12 cellular contexts compared by ENCODE assay signal in genomic region chr2:235934059-235934896, GRCh38.
"Had no signal": no experiment of that assay in that cellular context is flagged by ENCODE, and none has a peak within 500 bp of the region (broad histone marks: within the 10 kb centered on the region; RNA-seq: fewer than 3 reads in every experiment).

No MANE protein-coding gene starts in this region.

- H3K9me3 Mint-ChIP-seq: activated T-helper 1 cell treated with anti-CD3 and anti-CD28 coated beads, Interleukin-12 subunit alpha, Interleukin-12 subunit beta, Interleukin-2, Interleukin-4 antibody, amounts not matched to agents 30 ng/mL and 10 ng/mL and 1 ng/mL, durations not matched to agents 14 hours and 24 hours and 36 hours; nephron had no signal

- H3K4me3 Mint-ChIP-seq: activated CD4-positive, alpha-beta T cell treated with anti-CD3 and anti-CD28 coated beads, Interleukin-2, amount 10 ng/mL, durations not matched to agents 7 days and 5 days; activated naive CD8-positive, alpha-beta T cell treated with anti-CD3 and anti-CD28 coated beads, Interleukin-2, amount 10 ng/mL, durations not matched to agents 7 days and 5 days; activated T-helper 1 cell treated with anti-CD3 and anti-CD28 coated beads, Interleukin-12 subunit alpha, Interleukin-12 subunit beta, Interleukin-2, Interleukin-4 antibody, amounts not matched to agents 30 ng/mL and 10 ng/mL and 1 ng/mL, durations not matched to agents 14 hours and 24 hours and 36 hours; nephron; T-cell had no signal

- H3K4me1 ChIP-seq: sigmoid colon had no signal

- H3K36me3 Mint-ChIP-seq: activated naive CD8-positive, alpha-beta T cell treated with anti-CD3 and anti-CD28 coated beads, Interleukin-2, amount 10 ng/mL, durations not matched to agents 7 days and 5 days; T-cell had no signal

- H3K27ac Mint-ChIP-seq: activated CD4-positive, alpha-beta T cell treated with anti-CD3 and anti-CD28 coated beads, Interleukin-2, amount 10 ng/mL, durations not matched to agents 7 days and 5 days; activated naive CD8-positive, alpha-beta T cell treated with anti-CD3 and anti-CD28 coated beads, Interleukin-2, amount 10 ng/mL, durations not matched to agents 7 days and 5 days; activated T-helper 1 cell treated with anti-CD3 and anti-CD28 coated beads, Interleukin-12 subunit alpha, Interleukin-12 subunit beta, Interleukin-2, Interleukin-4 antibody, amounts not matched to agents 30 ng/mL and 10 ng/mL and 1 ng/mL, durations not matched to agents 14 hours and 24 hours and 36 hours; nephron; T-cell had no signal

- ATAC-seq: T-cell had no signal

- H3K4me3 ChIP-seq: sigmoid colon had no signal

- DNase-seq: activated CD4-positive, alpha-beta T cell treated with anti-CD3 and anti-CD28 coated beads, Interleukin-2, amount 10 ng/mL, durations not matched to agents 7 days and 5 days; activated CD8-positive, alpha-beta memory T cell treated with anti-CD3 and anti-CD28 coated beads for 24 hours; activated naive CD4-positive, alpha-beta T cell; activated naive CD8-positive, alpha-beta T cell treated with anti-CD3 and anti-CD28 coated beads, Interleukin-2, amount 10 ng/mL, durations not matched to agents 7 days and 5 days; aorta; erythroblast; sigmoid colon; stimulated activated CD4-positive, alpha-beta T cell treated with anti-CD3 and anti-CD28 coated beads, Interleukin-1b, Interleukin-23, amount 100 ng/mL, for 48 hours; T-cell; T-helper 9 cell had no signal

- H3K27me3 ChIP-seq: sigmoid colon had no signal

- H3K27ac ChIP-seq: sigmoid colon had no signal

- H3K27me3 Mint-ChIP-seq: activated CD4-positive, alpha-beta T cell treated with anti-CD3 and anti-CD28 coated beads, Interleukin-2, amount 10 ng/mL, durations not matched to agents 7 days and 5 days; activated naive CD8-positive, alpha-beta T cell treated with anti-CD3 and anti-CD28 coated beads, Interleukin-2, amount 10 ng/mL, durations not matched to agents 7 days and 5 days had no signal

- H3K4me1 Mint-ChIP-seq: activated CD4-positive, alpha-beta T cell treated with anti-CD3 and anti-CD28 coated beads, Interleukin-2, amount 10 ng/mL, durations not matched to agents 7 days and 5 days; activated naive CD8-positive, alpha-beta T cell treated with anti-CD3 and anti-CD28 coated beads, Interleukin-2, amount 10 ng/mL, durations not matched to agents 7 days and 5 days; T-cell had no signal
